Comparison of ENCODE assay signal across 8 cellular contexts in genomic region chr7:131327049-131327625, GRCh38. TPM values are rescaled to one million over a fixed set of nuclear protein-coding genes. Genes with fewer than 3 reads are reported as not detected.
DNase-seq lines count a peak whose midpoint lies in the region; ATAC-seq and TF ChIP-seq lines count a peak whose summit lies in the region.

No MANE protein-coding gene starts in this region.

- H3K4me3 ChIP-seq in Jurkat, Clone E6-1 (ENCODE audit: low read length), result peak overlapping the region; percentile 92

- H3K9me3 Mint-ChIP-seq in activated B cell treated with CpG ODN at 0.5 μM for 24 hours (no peaks in the 10 kb centered on the region), nephron (no peaks in the 10 kb centered on the region)

- H3K4me1 Mint-ChIP-seq in activated B cell treated with CpG ODN at 0.5 μM for 24 hours (peaks cover 57% of the 10 kb centered on the region), nephron (peaks cover 25% of the 10 kb centered on the region)

- CTCF ChIA-PET in activated B cell treated with CpG ODN at 0.5 μM for 24 hours (lab: Charles Lee), result interaction anchor here (0.7 to 1.9 kb wide), 2 partner anchors 12 to 221 kb away, joined by 3 to 4 read pairs; no protein-coding TSS in a partner anchor

- H3K27me3 Mint-ChIP-seq in activated B cell treated with CpG ODN at 0.5 μM for 24 hours (no peaks in the 10 kb centered on the region), nephron (ENCODE audit: low read depth) (no peaks in the 10 kb centered on the region)

- DNase-seq in NCI-H1105 treated with DMSO at 0.1 percent for 48 hours (lab: John Stamatoyannopoulos, UW) (peak; percentile 61), NCI-H1105 (lab: John Stamatoyannopoulos, UW) (no peak), activated B cell treated with CpG ODN at 0.5 μM for 24 hours (no peak), fibroblast of the conjunctiva (ENCODE audit: low read depth) (peak; percentile 53)
- DNase-seq in Jurkat, Clone E6-1 (ENCODE audit: low read depth, low spot score), result peak; percentile 34

- POLR2A ChIA-PET in activated B cell treated with CpG ODN at 0.5 μM for 24 hours (lab: Charles Lee), result interaction anchor here (0.8 to 2.3 kb wide), 9 partner anchors 10 to 368 kb away, joined by 3 to 32 read pairs (median 3); no protein-coding TSS in a partner anchor

- peak; percentile 24 for ATAC-seq in GM21360 (IDR thresholded peaks at IDR 0.05; ENCODE audit: unreplicated experiment)
- ATAC-seq in activated B cell treated with CpG ODN at 0.5 μM for 24 hours (ENCODE audit: low read depth), result no peak
- ATAC-seq in HG02623 (IDR thresholded peaks at IDR 0.05; ENCODE audit: unreplicated experiment), result no peak

- H3K36me3 Mint-ChIP-seq in activated B cell treated with CpG ODN at 0.5 μM for 24 hours (ENCODE audit: low read depth) (peaks cover 13% of the 10 kb centered on the region), nephron (ENCODE audit: low read depth) (peaks cover 6% of the 10 kb centered on the region)

- intact Hi-C loops in activated B cell treated with CpG ODN at 0.5 μM for 24 hours (cut with micrococcal nuclease), result loop anchor here (1.0 to 5.0 kb wide), 5 partner anchors 96 to 1255 kb away; partner anchors contain the start of genes COPG2 and KLHDC10

- TF ChIP-seq CTCF in activated B cell treated with CpG ODN at 0.5 μM for 24 hours (IDR thresholded peaks at IDR 0.05) (no peak), nephron (IDR thresholded peaks at IDR 0.05; ENCODE audit: unreplicated experiment in 3 of 3) (no peak)

- peak overlapping the region; percentile 95 for H3K27ac Mint-ChIP-seq in activated B cell treated with CpG ODN at 0.5 μM for 24 hours
- H3K27ac Mint-ChIP-seq in nephron, result peak overlapping the region; percentile 98 to 99 (median 98)

- H3K4me3 Mint-ChIP-seq in activated B cell treated with CpG ODN at 0.5 μM for 24 hours (peak overlapping the region; percentile 98), nephron (peak overlapping the region; percentile 89 to 96 (median 95))

RNA-seq across cellular contexts. Expression of gene MKLN1, which starts 0.5 kb away (rescaled TPM):
- 15.9 TPM for polyA plus RNA-seq in Jurkat, Clone E6-1 (2012; ENCODE audit: insufficient read depth, insufficient read length)
- 48.9 and 64.6 TPM in 2 replicates for total RNA-seq in activated B cell treated with CpG ODN at 0.5 μM for 24 hours

Comparison
In these comparisons a context has a peak if more than half of its experiments do, and no peak if none do; other contexts are left out.
1. DNase-seq: peak in NCI-H1105 treated with DMSO at 0.1 percent for 48 hours (single experiment), Jurkat, Clone E6-1 (single experiment) and fibroblast of the conjunctiva (single experiment); none in NCI-H1105 (single experiment) and activated B cell treated with CpG ODN at 0.5 μM for 24 hours (single experiment).